ENCODE assay signal across 8 cellular contexts in the genomic region with DNA sequence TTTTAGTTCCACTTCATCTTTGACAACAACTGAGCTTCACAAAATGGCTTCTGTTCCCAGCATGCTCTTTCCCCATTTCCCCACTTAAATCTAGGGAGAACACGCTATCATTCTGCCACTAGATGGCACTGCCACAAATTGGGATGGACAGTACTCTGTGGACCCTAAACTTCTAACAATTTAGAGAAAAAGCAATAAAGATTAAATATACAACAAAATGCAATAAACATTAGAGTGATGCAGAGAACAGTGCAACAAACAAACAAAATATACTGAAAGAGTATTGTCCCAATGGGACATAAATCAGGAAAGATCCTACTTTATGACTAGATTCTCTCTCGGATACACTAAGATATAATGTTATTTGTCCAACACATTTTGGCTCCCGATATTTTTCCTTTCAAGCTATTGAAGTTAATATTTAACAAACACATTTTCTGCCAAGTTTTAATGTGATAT.
DNase-seq lines count a peak whose midpoint lies in the region; ATAC-seq and TF ChIP-seq lines count a peak whose summit lies in the region.

No MANE protein-coding gene starts in this region.

- peak overlapping the region; percentile 100 for H2AFZ ChIP-seq in Karpas-422 (ENCODE audit: low read length)

- H3K4me2 ChIP-seq in Karpas-422 (ENCODE audit: low read depth, low read length, poor library complexity, severe bottlenecking), result peak overlapping the region; percentile 38

- no peak for TF ChIP-seq POLR2A in spleen (IDR thresholded peaks at IDR 0.05)

- WGBS in spleen, 5 donors, result 71 to 80% (median 78%) methylated on average over 3 of the region's 3 CpGs

- TF ChIP-seq CTCF in WERI-Rb-1 (IDR thresholded peaks at IDR 0.05; ENCODE audit: low read depth, low read length) (peak; percentile 30), spleen (IDR thresholded peaks at IDR 0.05 in 8 of 11, conservative IDR thresholded peaks at IDR 0.05 in 3 of 11) (peak in 10 of 11 experiments; percentile 9 to 68 (median 55))

- no peaks in the 10 kb centered on the region for H3K9me3 ChIP-seq in Karpas-422 (ENCODE audit: low read length)
- no peaks in the 10 kb centered on the region for H3K9me3 ChIP-seq in WERI-Rb-1 (ENCODE audit: severe bottlenecking)
- no peaks in the 10 kb centered on the region for H3K9me3 ChIP-seq in spleen

- ATAC-seq in GM18519 (IDR thresholded peaks at IDR 0.05; ENCODE audit: low FRiP score, unreplicated experiment) (peak; percentile 72), HG03354 (IDR thresholded peaks at IDR 0.05; ENCODE audit: poor library complexity, severe bottlenecking, unreplicated experiment) (no peak)

- H3K36me3 ChIP-seq in Karpas-422 (ENCODE audit: insufficient read depth, low read length), result no peaks in the 10 kb centered on the region
- no peaks in the 10 kb centered on the region for H3K36me3 ChIP-seq in WERI-Rb-1
- no peaks in the 10 kb centered on the region for H3K36me3 ChIP-seq in spleen

- H3K79me2 ChIP-seq in Karpas-422 (ENCODE audit: low read length), result no peaks in the 10 kb centered on the region

- peak; percentile 27 for DNase-seq in COLO668 (lab: John Stamatoyannopoulos, UW; ENCODE audit: unreplicated experiment)
- peak; percentile 91 for DNase-seq in Karpas-422
- DNase-seq in WERI-Rb-1, result peak; percentile 25
- peak; percentile 29 for DNase-seq in germinal center (ENCODE audit: low spot score)
- no peak for DNase-seq in spleen
- no peak for DNase-seq in islet precursor cell

- H3K9ac ChIP-seq in Karpas-422 (ENCODE audit: low read length), result no peak overlapping the region

- peaks cover 4% of the 10 kb centered on the region for H3K4me1 ChIP-seq in Karpas-422 (ENCODE audit: low read length)
- H3K4me1 ChIP-seq in spleen, result peaks cover 4 to 16% (median 10%) of the 10 kb centered on the region in 6 donors

- intact Hi-C loops in spleen (cut with DNase I; ENCODE audit: low total_unique reads), result no loop called here

- H3K27me3 ChIP-seq in Karpas-422 (ENCODE audit: low read length) (no peaks in the 10 kb centered on the region), WERI-Rb-1 (ENCODE audit: insufficient read depth, low read depth, severe bottlenecking) (no peaks in the 10 kb centered on the region), spleen (replicated peaks in 1 of 7) (no peaks in the 10 kb centered on the region)

- H3K27ac ChIP-seq in Karpas-422 (ENCODE audit: low read length) (no peak overlapping the region), WERI-Rb-1 (no peak overlapping the region), spleen (no peak overlapping the region)

- H3K4me3 ChIP-seq in Karpas-422 (ENCODE audit: low read length) (peak overlapping the region; percentile 37; the same call in 1 of the 2 replicates), WERI-Rb-1 (ENCODE audit: low read depth, low read length) (no peak overlapping the region), spleen (peak overlapping the region in 1 of 8 donors; percentile 3)

- H3K9me2 ChIP-seq in Karpas-422 (replicated peaks; ENCODE audit: insufficient read depth, low read length), result no peaks in the 10 kb centered on the region

- no peaks in the 10 kb centered on the region for H4K20me1 ChIP-seq in Karpas-422 (ENCODE audit: insufficient read depth, low read depth, low read length)

Comparison
In these comparisons a context has a peak if more than half of its experiments do, and no peak if none do; other contexts are left out.
1. DNase-seq: peak in COLO668 (single experiment), Karpas-422 (single experiment), WERI-Rb-1 (single experiment) and germinal center (single experiment); none in spleen (single experiment) and islet precursor cell (single experiment).